In the genomic region with DNA sequence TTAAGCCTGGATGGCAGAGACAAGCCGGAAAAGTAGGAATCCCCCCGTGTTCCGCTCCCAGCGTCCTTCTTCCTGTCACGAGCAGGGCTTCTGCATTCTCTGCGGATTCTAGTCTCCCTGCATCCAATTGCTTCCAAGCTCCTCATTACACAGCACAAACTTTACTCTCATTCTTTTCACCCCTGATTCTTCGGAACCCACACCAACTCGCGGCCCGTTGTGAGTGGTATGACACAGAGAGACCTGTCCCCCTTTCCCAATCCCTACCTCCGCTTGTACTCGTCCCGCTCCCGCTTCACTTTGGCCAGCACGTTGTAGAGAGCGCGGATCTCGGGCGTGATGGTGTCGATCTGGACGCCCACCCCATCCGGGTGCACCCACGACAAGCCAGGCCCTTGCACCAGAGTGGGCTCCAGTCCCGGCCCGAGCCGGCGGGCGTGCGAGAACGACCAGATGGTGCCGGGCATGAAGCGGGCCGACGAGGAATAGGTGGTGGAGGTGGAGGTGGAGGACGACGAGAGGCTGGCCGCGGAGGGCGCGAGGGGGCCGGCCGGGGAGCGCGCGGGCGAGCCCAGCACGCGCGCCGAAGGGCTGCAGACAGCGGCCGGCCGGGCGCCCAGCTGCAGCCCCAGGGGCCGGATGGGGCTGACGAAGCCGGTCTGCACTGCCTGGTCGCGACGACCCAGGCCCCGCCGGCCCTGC, we compare ENCODE assay signal across 8 cellular contexts. TPM values are rescaled to one million over a fixed set of nuclear protein-coding genes. Genes with fewer than 3 reads are reported as not detected.
A peak's percentile ranks its signal among the peaks of the same experiment; 100 is the strongest.
DNase-seq lines count a peak whose midpoint lies in the region; ATAC-seq, FAIRE-seq and TF ChIP-seq lines count a peak whose summit lies in the region.

No MANE protein-coding gene starts in this region.

- peaks cover 39% of the 10 kb centered on the region for H3K4me1 Mint-ChIP-seq in T-helper 1 cell treated with Interleukin-12 subunit alpha and Interleukin-12 subunit beta and Interleukin-4 antibody, amounts not matched to agents 30 μg/mL and 1 μg/mL, for 36 hours (ENCODE audit: low read depth)
- peaks cover 34% of the 10 kb centered on the region for H3K4me1 Mint-ChIP-seq in astrocyte (ENCODE audit: low read depth, unreplicated experiment)

- ATAC-seq in HG03196 (IDR thresholded peaks at IDR 0.05; ENCODE audit: unreplicated experiment) (peak; percentile 22), right lobe of liver (peak in 2 of 4 donors; percentile 0)

- intact Hi-C loops in right lobe of liver (cut with DNase I): no loop called here

- peaks cover 47% of the 10 kb centered on the region for H3K4me1 ChIP-seq in astrocyte (ENCODE audit: insufficient read depth, low read length)
- peaks cover 0 to 30% (median 13%) of the 10 kb centered on the region in 4 donors for H3K4me1 ChIP-seq in right lobe of liver
- H3K4me1 ChIP-seq in thymus (ENCODE audit: control insufficient read depth, insufficient read depth, low read length): peaks cover 15% of the 10 kb centered on the region

- H3K9me3 Mint-ChIP-seq in T-helper 1 cell treated with Interleukin-12 subunit alpha and Interleukin-12 subunit beta and Interleukin-4 antibody, amounts not matched to agents 30 μg/mL and 1 μg/mL, for 36 hours: no peaks in the 10 kb centered on the region
- H3K9me3 Mint-ChIP-seq in astrocyte (ENCODE audit: unreplicated experiment): no peaks in the 10 kb centered on the region

- H3K4me3 ChIP-seq in astrocyte (ENCODE audit: insufficient read depth, low read depth, low read length): peak overlapping the region; percentile 85
- H3K4me3 ChIP-seq in right lobe of liver: peak overlapping the region; percentile 69 to 88 (median 81)
- H3K4me3 ChIP-seq in thymus (ENCODE audit: low read length): peak overlapping the region; percentile 88

- WGBS in right lobe of liver (ENCODE audit: insufficient coverage, low coverage, low lambda C conversion rate, missing lambda C conversion rate): 2% methylated on average over 28 of the region's 62 CpGs
- WGBS in thymus: 5% methylated on average over 62 of the region's 62 CpGs

- FAIRE-seq in astrocyte (lab: Jason Lieb, UNC): no peak

- peak overlapping the region; percentile 98 for H3K4me2 ChIP-seq in astrocyte (ENCODE audit: low read length)

- H3K27ac ChIP-seq in astrocyte (ENCODE audit: low read depth, low read length) (peak overlapping the region; percentile 49), right lobe of liver (peak overlapping the region in 2 of 3 donors; percentile 40 to 59), thymus (ENCODE audit: low read depth) (no peak overlapping the region)

- H3K79me2 ChIP-seq in astrocyte (ENCODE audit: insufficient read depth, low read length): peaks cover 59% of the 10 kb centered on the region

- H3K36me3 Mint-ChIP-seq in T-helper 1 cell treated with Interleukin-12 subunit alpha and Interleukin-12 subunit beta and Interleukin-4 antibody, amounts not matched to agents 30 μg/mL and 1 μg/mL, for 36 hours (ENCODE audit: low read depth): peaks cover 23% of the 10 kb centered on the region
- H3K36me3 Mint-ChIP-seq in astrocyte (ENCODE audit: low read depth, unreplicated experiment): peaks cover 6% of the 10 kb centered on the region

- peak overlapping the region; percentile 62 for H2AFZ ChIP-seq in astrocyte (ENCODE audit: low read depth, low read length)

- no peak for TF ChIP-seq POLR2A in right lobe of liver (IDR thresholded peaks at IDR 0.05)

- H3K27me3 ChIP-seq in astrocyte (ENCODE audit: insufficient read depth, low read length) (no peaks in the 10 kb centered on the region), right lobe of liver (no peaks in the 10 kb centered on the region), thymus (ENCODE audit: control insufficient read depth, insufficient read depth) (no peaks in the 10 kb centered on the region)

- peak overlapping the region; percentile 88 for H3K4me3 Mint-ChIP-seq in T-helper 1 cell treated with Interleukin-12 subunit alpha and Interleukin-12 subunit beta and Interleukin-4 antibody, amounts not matched to agents 30 μg/mL and 1 μg/mL, for 36 hours
- H3K4me3 Mint-ChIP-seq in astrocyte (ENCODE audit: unreplicated experiment): peak overlapping the region; percentile 91

- TF ChIP-seq CTCF in astrocyte (IDR thresholded peaks at IDR 0.05; ENCODE audit: insufficient read depth, low read depth, low read length) (no peak), right lobe of liver (IDR thresholded peaks at IDR 0.05) (no peak)

- peak overlapping the region; percentile 5 for H3K27ac Mint-ChIP-seq in T-helper 1 cell treated with Interleukin-12 subunit alpha and Interleukin-12 subunit beta and Interleukin-4 antibody, amounts not matched to agents 30 μg/mL and 1 μg/mL, for 36 hours
- H3K27ac Mint-ChIP-seq in astrocyte (ENCODE audit: unreplicated experiment): peak overlapping the region; percentile 67

- H3K9ac ChIP-seq in astrocyte (ENCODE audit: low read length): peak overlapping the region; percentile 84

- H3K9me3 ChIP-seq in astrocyte (ENCODE audit: insufficient read depth, low read depth, low read length) (no peaks in the 10 kb centered on the region), right lobe of liver (no peaks in the 10 kb centered on the region), thymus (ENCODE audit: control insufficient read depth) (no peaks in the 10 kb centered on the region)

- peaks cover 22% of the 10 kb centered on the region for H3K36me3 ChIP-seq in astrocyte (ENCODE audit: insufficient read depth, low read length)
- peaks cover 0 to 21% (median 3%) of the 10 kb centered on the region in 4 donors for H3K36me3 ChIP-seq in right lobe of liver
- H3K36me3 ChIP-seq in thymus (ENCODE audit: control insufficient read depth, insufficient read depth): peaks cover 37% of the 10 kb centered on the region

- H4K20me1 ChIP-seq in astrocyte (ENCODE audit: insufficient read depth, low read length): peaks cover 53% of the 10 kb centered on the region

- no peaks in the 10 kb centered on the region for H3K27me3 Mint-ChIP-seq in T-helper 1 cell treated with Interleukin-12 subunit alpha and Interleukin-12 subunit beta and Interleukin-4 antibody, amounts not matched to agents 30 μg/mL and 1 μg/mL, for 36 hours (ENCODE audit: low read depth)
- H3K27me3 Mint-ChIP-seq in astrocyte (ENCODE audit: low read depth, unreplicated experiment): no peaks in the 10 kb centered on the region

- DNase-seq in T-helper 1 cell (no peak), astrocyte (ENCODE audit: low read depth) (no peak), right lobe of liver (peak in 1 of 3 donors; percentile 35), HPDE6-E6E7 (ENCODE audit: extremely low spot score) (no peak), NCI-H187 (lab: John Stamatoyannopoulos, UW) (no peak)

RNA-seq across cellular contexts. Expression of gene IFFO1, which starts 0.7 kb away (rescaled TPM):
- total RNA-seq in astrocyte: 18.8 and 20.8 TPM in 2 replicates
- total RNA-seq in right lobe of liver: 1 to 10 TPM; 5.5 to 9.3 (median 7.4) TPM
- 52.0 TPM for polyA plus RNA-seq in thymus

RNA-seq across cellular contexts. Expression of gene NOP2, which starts 12.9 kb away (rescaled TPM):
- total RNA-seq in astrocyte (53.1 and 66.8 TPM in 2 replicates), right lobe of liver (10 to 100 TPM; 12.6 to 20.1 (median 18.5) TPM)
- 45.5 TPM for polyA plus RNA-seq in thymus

RNA-seq across cellular contexts. Expression of gene GAPDH, which starts 20.8 kb away (rescaled TPM):
- total RNA-seq in astrocyte (5,151 and 5,167 TPM in 2 replicates), right lobe of liver (1,000 to 10,000 TPM in 4 of 6 experiments, 100 to 1,000 TPM in 2; 788 to 3,247 (median 1,580) TPM)
- 1,220 TPM for polyA plus RNA-seq in thymus

RNA-seq across cellular contexts. Expression of gene CHD4, which starts 52.0 kb away (rescaled TPM):
- total RNA-seq in astrocyte: 319 and 329 TPM in 2 replicates
- 100 to 1,000 TPM in 1 of 6 experiments, 10 to 100 TPM in 5; 66.7 to 102 (median 82.3) TPM for total RNA-seq in right lobe of liver
- polyA plus RNA-seq in thymus: 230 TPM
